In the genomic region with DNA sequence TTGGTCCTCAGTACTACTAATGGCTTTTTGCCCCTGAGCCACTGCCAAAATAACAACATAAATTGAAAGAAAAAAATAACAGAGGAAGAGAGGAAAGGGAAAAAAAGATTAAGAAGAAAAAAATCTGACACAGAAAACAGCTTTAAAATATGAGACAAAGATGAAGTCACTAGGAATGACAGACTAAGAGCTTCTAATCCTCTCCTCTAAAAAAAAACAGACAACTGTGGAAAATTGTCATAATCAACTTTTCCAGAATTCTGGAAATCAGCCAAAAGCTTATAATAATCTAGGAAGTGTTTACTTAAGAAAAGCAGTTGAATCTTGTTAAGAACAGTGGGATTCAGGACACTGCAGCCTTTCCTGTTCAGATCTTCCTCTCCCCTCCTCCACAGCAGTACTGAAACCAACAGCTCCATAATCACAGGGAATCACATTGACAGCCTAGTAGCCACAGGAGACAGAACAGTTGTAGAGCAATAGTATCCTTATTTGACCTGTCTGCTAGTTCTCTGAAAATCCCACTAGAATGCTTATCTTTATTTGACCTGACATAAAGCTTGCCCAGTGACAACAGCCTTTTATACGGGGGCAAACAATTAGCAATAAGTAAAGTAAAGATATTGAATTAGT, we compare ENCODE assay signal across 1 cellular context.
TF ChIP-seq lines count a peak whose summit lies in the region.

No MANE protein-coding gene starts in this region.

TF ChIP-seq in SK-N-SH, 30 proteins besides CTCF, POLR2A, EP300 and RAD21 (continued from another document):
- TF ChIP-seq REST (IDR thresholded peaks at IDR 0.05; ENCODE audit: low read depth, low read length) (0 out of 2 replicates have a peak, but pooled peaks have one; percentile 17), FOXJ3 (CRISPR knock-in tag; IDR thresholded peaks at IDR 0.05) (no peak), TCF12 (IDR thresholded peaks at IDR 0.05) (0 out of 2 replicates have a peak, but pooled peaks have one; percentile 10), POLR2AphosphoS5 (IDR thresholded peaks at IDR 0.05; ENCODE audit: low read depth, low read length) (peak; percentile 36; the same call in 1 of the 2 replicates), PBX3 (IDR thresholded peaks at IDR 0.05) (no peak), JUND (IDR thresholded peaks at IDR 0.05) (no peak), RCOR1 (IDR thresholded peaks at IDR 0.05; ENCODE audit: low read length) (no peak), MXI1 (IDR thresholded peaks at IDR 0.05; ENCODE audit: low read depth, low read length) (no peak), CHD2 (IDR thresholded peaks at IDR 0.05; ENCODE audit: low read length, partially characterized antibody) (peak; percentile 34), SIN3A (IDR thresholded peaks at IDR 0.05; ENCODE audit: borderline replicate concordance, low read depth, low read length) (no peak), FOXM1 (IDR thresholded peaks at IDR 0.05; ENCODE audit: low read depth) (no peak), TAF1 (IDR thresholded peaks at IDR 0.05; ENCODE audit: borderline replicate concordance, low read depth, low read length) (no peak), SMC3 (IDR thresholded peaks at IDR 0.05; ENCODE audit: low read depth, low read length) (no peak), YY1 (IDR thresholded peaks at IDR 0.05; ENCODE audit: low read depth) (no peak), RFX5 (IDR thresholded peaks at IDR 0.05; ENCODE audit: low read length) (no peak), ELF1 (IDR thresholded peaks at IDR 0.05) (no peak), EZH2phosphoT487 (IDR thresholded peaks at IDR 0.05; ENCODE audit: borderline replicate concordance, low read depth) (no peak), TEAD4 (IDR thresholded peaks at IDR 0.05; ENCODE audit: borderline replicate concordance, insufficient read depth) (no peak), FOSL2 (IDR thresholded peaks at IDR 0.05; ENCODE audit: borderline replicate concordance, low read depth) (no peak), MEF2A (IDR thresholded peaks at IDR 0.05; ENCODE audit: borderline replicate concordance, low read depth) (no peak), NRF1 (IDR thresholded peaks at IDR 0.05; ENCODE audit: low read depth, low read length) (no peak), RXRA (IDR thresholded peaks at IDR 0.05; ENCODE audit: borderline replicate concordance, low read depth) (no peak), GABPA (IDR thresholded peaks at IDR 0.05; ENCODE audit: low read depth) (no peak)
- TF ChIP-seq, protein P1, sequence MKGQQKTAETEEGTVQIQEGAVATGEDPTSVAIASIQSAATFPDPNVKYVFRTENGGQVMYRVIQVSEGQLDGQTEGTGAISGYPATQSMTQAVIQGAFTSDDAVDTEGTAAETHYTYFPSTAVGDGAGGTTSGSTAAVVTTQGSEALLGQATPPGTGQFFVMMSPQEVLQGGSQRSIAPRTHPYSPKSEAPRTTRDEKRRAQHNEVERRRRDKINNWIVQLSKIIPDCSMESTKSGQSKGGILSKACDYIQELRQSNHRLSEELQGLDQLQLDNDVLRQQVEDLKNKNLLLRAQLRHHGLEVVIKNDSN (IDR thresholded peaks at IDR 0.05; ENCODE audit: borderline replicate concordance, low read depth) = no peak
- TF ChIP-seq, protein P2, sequence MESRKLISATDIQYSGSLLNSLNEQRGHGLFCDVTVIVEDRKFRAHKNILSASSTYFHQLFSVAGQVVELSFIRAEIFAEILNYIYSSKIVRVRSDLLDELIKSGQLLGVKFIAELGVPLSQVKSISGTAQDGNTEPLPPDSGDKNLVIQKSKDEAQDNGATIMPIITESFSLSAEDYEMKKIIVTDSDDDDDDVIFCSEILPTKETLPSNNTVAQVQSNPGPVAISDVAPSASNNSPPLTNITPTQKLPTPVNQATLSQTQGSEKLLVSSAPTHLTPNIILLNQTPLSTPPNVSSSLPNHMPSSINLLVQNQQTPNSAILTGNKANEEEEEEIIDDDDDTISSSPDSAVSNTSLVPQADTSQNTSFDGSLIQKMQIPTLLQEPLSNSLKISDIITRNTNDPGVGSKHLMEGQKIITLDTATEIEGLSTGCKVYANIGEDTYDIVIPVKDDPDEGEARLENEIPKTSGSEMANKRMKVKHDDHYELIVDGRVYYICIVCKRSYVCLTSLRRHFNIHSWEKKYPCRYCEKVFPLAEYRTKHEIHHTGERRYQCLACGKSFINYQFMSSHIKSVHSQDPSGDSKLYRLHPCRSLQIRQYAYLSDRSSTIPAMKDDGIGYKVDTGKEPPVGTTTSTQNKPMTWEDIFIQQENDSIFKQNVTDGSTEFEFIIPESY (IDR thresholded peaks at IDR 0.05; ENCODE audit: borderline replicate concordance, low read depth) = no peak
- TF ChIP-seq, protein P3, sequence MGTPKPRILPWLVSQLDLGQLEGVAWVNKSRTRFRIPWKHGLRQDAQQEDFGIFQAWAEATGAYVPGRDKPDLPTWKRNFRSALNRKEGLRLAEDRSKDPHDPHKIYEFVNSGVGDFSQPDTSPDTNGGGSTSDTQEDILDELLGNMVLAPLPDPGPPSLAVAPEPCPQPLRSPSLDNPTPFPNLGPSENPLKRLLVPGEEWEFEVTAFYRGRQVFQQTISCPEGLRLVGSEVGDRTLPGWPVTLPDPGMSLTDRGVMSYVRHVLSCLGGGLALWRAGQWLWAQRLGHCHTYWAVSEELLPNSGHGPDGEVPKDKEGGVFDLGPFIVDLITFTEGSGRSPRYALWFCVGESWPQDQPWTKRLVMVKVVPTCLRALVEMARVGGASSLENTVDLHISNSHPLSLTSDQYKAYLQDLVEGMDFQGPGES (IDR thresholded peaks at IDR 0.05; ENCODE audit: low read depth, low read length) = no peak
